ENCODE assay signal across 16 cellular contexts in the genomic region with DNA sequence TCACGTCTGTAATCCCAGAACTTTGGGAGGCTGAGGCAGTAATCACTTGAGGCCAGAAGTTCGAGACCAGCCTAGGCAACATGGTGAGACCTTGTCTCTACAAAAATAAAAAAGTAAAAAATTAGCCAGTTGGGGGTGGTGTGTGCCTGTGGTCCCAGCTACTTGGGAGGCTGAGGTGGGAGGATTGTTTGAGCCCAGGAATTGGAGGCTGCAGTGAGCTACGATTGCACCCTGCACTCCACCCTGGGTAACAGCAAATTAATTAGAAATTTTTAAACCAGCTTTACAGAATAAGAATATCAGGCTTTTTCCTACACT.
"Had no signal": no experiment of that assay in that cellular context is flagged by ENCODE, and none has a peak within 500 bp of the region (broad histone marks: within the 10 kb centered on the region; RNA-seq: fewer than 3 reads in every experiment).

No MANE protein-coding gene starts in this region.

- FAIRE-seq: endometrium, kidney had no signal

- ATAC-seq: activated CD4-positive, CD25-positive, alpha-beta regulatory T cell treated with anti-CD3 and anti-CD28 coated beads, Interleukin-2, amount 50 U/mL, for 24 hours; activated CD8-positive, alpha-beta T cell treated with anti-CD3 and anti-CD28 coated beads, Interleukin-2, amount 10 ng/mL, durations not matched to agents 7 days and 5 days; naive thymus-derived CD8-positive, alpha-beta T cell; T-helper 17 cell had no signal

- H3K9me3 ChIP-seq: left lung, prostate gland, spleen had no signal

- H3K4me3 ChIP-seq: left lung, lung, prostate gland, spleen had no signal

- DNase-seq: activated CD4-positive, alpha-beta T cell treated with anti-CD3 and anti-CD28 coated beads, Interleukin-2, amount 10 ng/mL, durations not matched to agents 24 days and 14 days; activated CD8-positive, alpha-beta T cell treated with anti-CD3 and anti-CD28 coated beads, Interleukin-2, amount 10 ng/mL, durations not matched to agents 7 days and 5 days; activated gamma-delta T cell treated with Interleukin-2 at 50 U/mL for 16 hours; activated T-cell treated with anti-CD3 and anti-CD28 coated beads, Interleukin-2, amount 50 U/mL, for 1 hour; aorta; effector CD4-positive, alpha-beta T cell; kidney; naive thymus-derived CD8-positive, alpha-beta T cell; spleen; stimulated activated naive CD4-positive, alpha-beta T cell treated with Interleukin-2 at 50 U/mL for 16 hours; T-helper 17 cell had no signal

- H3K36me3 ChIP-seq: left lung, prostate gland, spleen had no signal

- H3K27ac ChIP-seq: left lung, prostate gland, spleen had no signal

- H3K4me1 ChIP-seq: left lung, prostate gland, spleen had no signal

- H3K27me3 ChIP-seq: left lung, spleen had no signal
